ENCODE assay signal across 8 cellular contexts in the genomic region with DNA sequence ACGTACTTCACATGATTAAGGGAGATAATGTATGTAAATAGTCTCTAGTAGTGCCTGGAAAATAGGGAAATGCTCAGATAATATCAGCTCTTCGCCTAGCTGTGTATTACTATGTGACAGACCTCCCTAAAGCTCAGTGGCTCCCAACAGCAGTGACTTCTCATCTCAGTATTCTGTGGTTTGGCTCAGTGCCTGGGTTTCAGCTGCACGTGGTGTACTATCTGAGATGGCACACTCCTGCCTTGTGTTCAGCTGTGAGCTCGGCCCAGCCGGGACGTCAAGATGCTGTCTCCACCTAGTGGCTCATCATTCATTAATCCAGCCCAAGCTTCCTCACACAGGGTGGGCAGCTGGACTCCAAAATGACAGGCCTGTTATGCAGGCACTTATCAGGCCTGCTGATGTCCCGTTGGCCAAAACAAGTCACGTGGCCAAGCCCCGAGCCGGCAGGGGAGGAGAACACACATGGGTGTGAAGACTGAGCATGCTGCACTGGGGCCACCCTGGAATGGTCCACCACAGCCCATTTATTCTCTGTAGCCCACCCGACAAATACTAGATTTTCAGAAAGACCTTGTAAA. TPM values are rescaled to one million over a fixed set of nuclear protein-coding genes. Genes with fewer than 3 reads are reported as not detected.
DNase-seq lines count a peak whose midpoint lies in the region; ATAC-seq and TF ChIP-seq lines count a peak whose summit lies in the region.

No MANE protein-coding gene starts in this region.

- TF ChIP-seq POLR2A in lower leg skin (IDR thresholded peaks at IDR 0.05): no peak

- ATAC-seq in GM18858 (IDR thresholded peaks at IDR 0.05; ENCODE audit: unreplicated experiment) (peak; percentile 95), HG03064 (IDR thresholded peaks at IDR 0.05; ENCODE audit: low read depth, unreplicated experiment) (peak; percentile 94)

- H3K4me3 ChIP-seq in AG04449 (ENCODE audit: low read depth, low read length): no peak overlapping the region
- no peak overlapping the region for H3K4me3 ChIP-seq in lower leg skin (ENCODE audit: low read depth, poor library complexity, severe bottlenecking)

- peak; percentile 70 for TF ChIP-seq CTCF in AG04449 (IDR thresholded peaks at IDR 0.05; ENCODE audit: insufficient read depth, low read length, missing control alignments)
- no peak for TF ChIP-seq CTCF in lower leg skin (IDR thresholded peaks at IDR 0.05)

- POLR2A ChIA-PET in AG04449 (lab: Yijun Ruan, JAX): interaction anchor here (0.6 to 1.5 kb wide), 6 partner anchors 10 to 49 kb away, joined by 3 to 10 read pairs (median 3); partner anchors contain the start of gene CTPS1

- peak; percentile 97 for DNase-seq in AG04449 (ENCODE audit: low read depth, low spot score)
- peak; percentile 32 to 80 for DNase-seq in NCI-H446 (lab: John Stamatoyannopoulos, UW)
- DNase-seq in activated CD4-positive, alpha-beta T cell treated with anti-CD3 and anti-CD28 coated beads for 48 hours: peak; percentile 93
- DNase-seq in lower leg skin (ENCODE audit: low spot score in 2 of 2): peak; percentile 99
- DNase-seq in stimulated activated CD8-positive, alpha-beta memory T cell treated with anti-CD3 and anti-CD28 coated beads, Interleukin-15, amount 100 ng/mL, for 1 hour (ENCODE audit: low read depth): peak; percentile 80

- H3K27ac ChIP-seq in cingulate gyrus (ENCODE audit: low read depth, low read length): peak overlapping the region; percentile 51

- CTCF ChIA-PET in AG04449 (lab: Yijun Ruan, JAX): interaction anchor here (0.6 to 4.6 kb wide), 21 partner anchors 8 to 389 kb away, joined by 3 to 49 read pairs (median 6); partner anchors contain the start of genes CTPS1 and SLFNL1

- 36 to 37% methylated on average over 11 of the region's 11 CpGs for WGBS in lower leg skin, 2 donors

- intact Hi-C loops in lower leg skin (cut with DNase I; ENCODE audit: low total_unique reads): no loop called here

RNA-seq across cellular contexts. Expression of gene SLFNL1, which starts 17.8 kb away (rescaled TPM):
- under 1 TPM in 1 of 4 donors, not detected in 3; 0.26 TPM for total RNA-seq in lower leg skin

RNA-seq across cellular contexts. Expression of gene CTPS1, which starts 24.2 kb away (rescaled TPM):
- 10 to 100 TPM in 1 of 4 donors, 1 to 10 TPM in 3; 7.7 to 23.3 (median 8.9) TPM for total RNA-seq in lower leg skin
